In genomic region chr1:64162151-64162550, GRCh38 we compare ENCODE assay signal across 22 cellular contexts. TPM values are rescaled to one million over a fixed set of nuclear protein-coding genes. Genes with fewer than 3 reads are reported as not detected.
DNase-seq lines count a peak whose midpoint lies in the region; ATAC-seq and TF ChIP-seq lines count a peak whose summit lies in the region.
"Had no signal": no experiment of that assay in that cellular context is flagged by ENCODE, and none has a peak within 500 bp of the region (broad histone marks: within the 10 kb centered on the region; RNA-seq: fewer than 3 reads in every experiment).

No MANE protein-coding gene starts in this region.

- no peak for TF ChIP-seq CTCF in hepatocyte (IDR thresholded peaks at IDR 0.05; ENCODE audit: poor library complexity)

- peaks cover 11% of the 10 kb centered on the region for H3K4me1 ChIP-seq in hepatocyte (ENCODE audit: insufficient read depth)
- peaks cover 6 to 10% of the 10 kb centered on the region in 2 donors for H3K4me1 ChIP-seq in aorta (ENCODE audit: control insufficient read depth in 1 of 2, insufficient read depth in 2 of 2, low read length in 2 of 2)
- no peaks in the 10 kb centered on the region for H3K4me1 ChIP-seq in effector memory CD4-positive, alpha-beta T cell (ENCODE audit: control insufficient read depth, insufficient read depth, low read length, poor library complexity, severe bottlenecking)
- H3K4me1 ChIP-seq: BLaER1 treated with 17β-estradiol and CSF1 and Interleukin-3, amounts not matched to agents 10 nM and 100 nM had no signal

- H3K4me3 ChIP-seq in hepatocyte, result no peak overlapping the region
- no peak overlapping the region for H3K4me3 ChIP-seq in aorta (ENCODE audit: low read length in 2 of 2)
- H3K4me3 ChIP-seq in effector memory CD4-positive, alpha-beta T cell (ENCODE audit: insufficient read depth, low read depth, low read length, poor library complexity, severe bottlenecking), result no peak overlapping the region
- H3K4me3 ChIP-seq: BLaER1 treated with 17β-estradiol and CSF1 and Interleukin-3, amounts not matched to agents 10 nM and 100 nM had no signal

- no peak overlapping the region for H3K4me2 ChIP-seq in hepatocyte
- H3K4me2 ChIP-seq: BLaER1 treated with 17β-estradiol and CSF1 and Interleukin-3, amounts not matched to agents 10 nM and 100 nM had no signal

- no peaks in the 10 kb centered on the region for H3K27me3 ChIP-seq in hepatocyte
- H3K27me3 ChIP-seq in aorta (ENCODE audit: control insufficient read depth in 1 of 2, insufficient read depth in 2 of 2, low read length in 1 of 2), result no peaks in the 10 kb centered on the region
- H3K27me3 ChIP-seq in effector memory CD4-positive, alpha-beta T cell (replicated peaks; ENCODE audit: control insufficient read depth, insufficient read depth, low read length, poor library complexity, severe bottlenecking), result no peaks in the 10 kb centered on the region
- H3K27me3 ChIP-seq: BLaER1 treated with 17β-estradiol and CSF1 and Interleukin-3, amounts not matched to agents 10 nM and 100 nM had no signal

- intact Hi-C loops in aorta (cut with DNase I), result loop anchor here in 1 of 2 donors (10.0 kb wide), 1 partner anchor 387 kb away; the partner anchor contains the start of gene ROR1

- H3K36me3 ChIP-seq in hepatocyte (replicated peaks; ENCODE audit: insufficient read depth, low read depth) (no peaks in the 10 kb centered on the region), aorta (ENCODE audit: control insufficient read depth in 1 of 2, insufficient read depth in 2 of 2, low read length in 1 of 2) (no peaks in the 10 kb centered on the region)
- no peaks in the 10 kb centered on the region for H3K36me3 ChIP-seq in effector memory CD4-positive, alpha-beta T cell (ENCODE audit: control insufficient read depth, insufficient read depth, low read length)

- H4K20me1 ChIP-seq in hepatocyte (ENCODE audit: insufficient read depth, poor library complexity, severe bottlenecking), result no peaks in the 10 kb centered on the region
- H4K20me1 ChIP-seq: BLaER1 treated with 17β-estradiol and CSF1 and Interleukin-3, amounts not matched to agents 10 nM and 100 nM had no signal

- no peaks in the 10 kb centered on the region for H3K9me2 ChIP-seq in hepatocyte (replicated peaks; ENCODE audit: insufficient read depth)

- 60% methylated on average over 6 of the region's 6 CpGs for WGBS in hepatocyte (ENCODE audit: low lambda C conversion rate, missing lambda C conversion rate)
- WGBS in aorta, 2 donors, result 58 to 65% methylated on average over 6 of the region's 6 CpGs

- H3K79me2 ChIP-seq in hepatocyte, result no peaks in the 10 kb centered on the region

- DNase-seq in NCI-H1417 (lab: John Stamatoyannopoulos, UW) (peak in 2 of 3 experiments; percentile 14 to 77), NCI-H1417 treated with DMSO at 0.1 percent for 48 hours (lab: John Stamatoyannopoulos, UW) (no peak), NCI-H524 treated with DMSO at 0.1 percent for 48 hours (lab: John Stamatoyannopoulos, UW) (peak; percentile 56), hepatocyte (ENCODE audit: low spot score) (no peak), aorta (no peak), DMS79 (lab: John Stamatoyannopoulos, UW) (no peak), NCI-H2227 treated with DMSO at 0.1 percent for 48 hours (lab: John Stamatoyannopoulos, UW) (no peak)
- DNase-seq in effector memory CD4-positive, alpha-beta T cell, result no peak
- DNase-seq: activated CD4-positive, alpha-beta T cell treated with anti-CD3 and anti-CD28 coated beads, Interleukin-2, amount 10 ng/mL, durations not matched to agents 24 days and 14 days; activated CD8-positive, alpha-beta memory T cell treated with anti-CD3 and anti-CD28 coated beads, Interleukin-2, amount 50 U/mL, for 4 hours; activated gamma-delta T cell treated with Interleukin-2 at 50 U/mL for 16 hours; anterior cingulate cortex; DMS 273 treated with DMSO at 0.1 percent for 48 hours; hippocampal formation; kidney; NCI-H2081 had no signal

- H3K9me3 ChIP-seq in hepatocyte (ENCODE audit: low read depth), result no peaks in the 10 kb centered on the region
- H3K9me3 ChIP-seq in aorta (ENCODE audit: control insufficient read depth, low read length), result no peaks in the 10 kb centered on the region
- no peaks in the 10 kb centered on the region for H3K9me3 ChIP-seq in effector memory CD4-positive, alpha-beta T cell (ENCODE audit: control insufficient read depth, low read length)
- H3K9me3 ChIP-seq: BLaER1 treated with 17β-estradiol and CSF1 and Interleukin-3, amounts not matched to agents 10 nM and 100 nM had no signal

- H2AFZ ChIP-seq in hepatocyte, result no peak overlapping the region

- ATAC-seq in aorta (ENCODE audit: low FRiP score), result no peak

- H3K27ac ChIP-seq in hepatocyte, result peak overlapping the region; percentile 14
- peak overlapping the region; percentile 60 to 89 for H3K27ac ChIP-seq in aorta (ENCODE audit: low read depth in 1 of 2, low read length in 2 of 2)
- H3K27ac ChIP-seq in effector memory CD4-positive, alpha-beta T cell (ENCODE audit: insufficient read depth, low read length, poor library complexity, severe bottlenecking), result no peak overlapping the region
- H3K27ac ChIP-seq: BLaER1 treated with 17β-estradiol and CSF1 and Interleukin-3, amounts not matched to agents 10 nM and 100 nM; RWPE1 had no signal

RNA-seq across cellular contexts. Expression of gene UBE2U, which starts 41.3 kb away (rescaled TPM):
- total RNA-seq in hepatocyte (not detected in 2 replicates), aorta (not detected)
- polyA plus RNA-seq in hepatocyte (0.21 TPM in 1 of 2 replicates, not detected in the other), aorta (not detected)
- total RNA-seq: A172; activated CD4-positive, alpha-beta T cell treated with anti-CD3 and anti-CD28 coated beads, Interleukin-2, amount 10 ng/mL, durations not matched to agents 24 days and 14 days; kidney; mesothelial cell of epicardium; neural crest cell; temporal lobe had no signal

Comparison
In these comparisons a context has a peak if more than half of its experiments do, and no peak if none do; other contexts are left out.
1. DNase-seq: peak in NCI-H1417 (2 of 3) and NCI-H524 treated with DMSO at 0.1 percent for 48 hours (single experiment); none in NCI-H1417 treated with DMSO at 0.1 percent for 48 hours (single experiment), hepatocyte (single experiment), aorta (0 of 2), DMS79 (single experiment), NCI-H2227 treated with DMSO at 0.1 percent for 48 hours (single experiment) and effector memory CD4-positive, alpha-beta T cell (0 of 3).